ENCODE assay signal across 21 cellular contexts in the genomic region with DNA sequence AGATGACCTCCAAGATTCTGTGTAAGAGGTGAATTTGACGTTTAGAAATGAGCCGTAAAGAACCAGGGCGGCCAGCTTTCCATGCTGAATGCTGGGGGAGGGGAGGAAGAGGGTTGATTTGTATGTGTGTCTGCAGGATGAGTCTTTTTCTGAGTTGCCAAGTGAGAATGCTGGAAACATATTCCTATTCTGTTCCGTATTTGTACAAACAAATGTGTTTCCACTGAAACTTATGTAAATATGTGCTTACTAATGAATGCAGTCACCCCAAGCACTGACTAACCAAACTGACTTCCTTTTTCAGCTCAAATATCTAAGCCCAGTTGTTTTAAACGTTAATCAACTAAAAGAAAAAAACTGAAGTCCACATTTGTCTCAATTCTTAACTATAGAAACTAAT.
A peak's percentile ranks its signal among the peaks of the same experiment; 100 is the strongest.
DNase-seq lines count a peak whose midpoint lies in the region; ATAC-seq, FAIRE-seq and TF ChIP-seq lines count a peak whose summit lies in the region.
"Had no signal": no experiment of that assay in that cellular context is flagged by ENCODE, and none has a peak within 500 bp of the region (broad histone marks: within the 10 kb centered on the region; RNA-seq: fewer than 3 reads in every experiment).

No MANE protein-coding gene starts in this region.

- peaks cover 12% of the 10 kb centered on the region for H3K4me1 ChIP-seq in endothelial cell of umbilical vein (ENCODE audit: control insufficient read depth, extremely low read depth, insufficient read depth, low read length)
- peaks cover 1% of the 10 kb centered on the region for H3K4me1 ChIP-seq in ovary (ENCODE audit: insufficient read depth)
- H3K4me1 ChIP-seq: gastrocnemius medialis, right lobe of liver had no signal

- H3K4me3 Mint-ChIP-seq in CD14-positive monocyte (peak overlapping the region in 1 of 2 donors; percentile 78), nephron progenitor cell (no peak overlapping the region), T-helper 17 cell (no peak overlapping the region)
- H3K4me3 Mint-ChIP-seq: activated CD4-positive, alpha-beta memory T cell treated with anti-CD3 and anti-CD28 coated beads for 36 hours; activated naive CD4-positive, alpha-beta T cell treated with anti-CD3 and anti-CD28 coated beads for 36 hours; endodermal cell; T-helper 1 cell treated with Interleukin-12 subunit alpha and Interleukin-12 subunit beta and Interleukin-4 antibody, amounts not matched to agents 30 μg/mL and 1 μg/mL, for 36 hours had no signal

- H4K20me1 ChIP-seq in endothelial cell of umbilical vein (replicated peaks; ENCODE audit: control insufficient read depth, extremely low read depth, insufficient read depth, low read length): no peaks in the 10 kb centered on the region

- peaks cover 10 to 15% of the 10 kb centered on the region in 2 experiments for H3K27me3 ChIP-seq in endothelial cell of umbilical vein (ENCODE audit: control insufficient read depth in 2 of 2, insufficient read depth in 2 of 2, low read length in 2 of 2)
- no peaks in the 10 kb centered on the region for H3K27me3 ChIP-seq in ovary
- H3K27me3 ChIP-seq: neutrophil, right lobe of liver had no signal

- H3K4me3 ChIP-seq in endothelial cell of umbilical vein (replicated peaks in 1 of 3; ENCODE audit: insufficient read depth in 1 of 3, low read depth in 1 of 3, low read length in 3 of 3) (no peak overlapping the region), ovary (no peak overlapping the region)
- H3K4me3 ChIP-seq: gastrocnemius medialis, right lobe of liver had no signal

- H3K9me3 Mint-ChIP-seq in CD14-positive monocyte (peaks cover 0 to 4% (median 0%) of the 10 kb centered on the region in 7 donors), nephron progenitor cell (peaks cover 3% of the 10 kb centered on the region)
- H3K9me3 Mint-ChIP-seq: activated CD4-positive, alpha-beta memory T cell treated with anti-CD3 and anti-CD28 coated beads for 36 hours; activated naive CD4-positive, alpha-beta T cell treated with anti-CD3 and anti-CD28 coated beads for 36 hours; endodermal cell; T-helper 1 cell treated with Interleukin-12 subunit alpha and Interleukin-12 subunit beta and Interleukin-4 antibody, amounts not matched to agents 30 μg/mL and 1 μg/mL, for 36 hours had no signal

- no peak for ATAC-seq in T-helper 17 cell
- ATAC-seq: gastrocnemius medialis, right lobe of liver had no signal

- no peak for FAIRE-seq in endothelial cell of umbilical vein (lab: Jason Lieb, UNC)

- no peaks in the 10 kb centered on the region for H3K36me3 Mint-ChIP-seq in CD14-positive monocyte
- no peaks in the 10 kb centered on the region for H3K36me3 Mint-ChIP-seq in nephron progenitor cell (ENCODE audit: low read depth)
- no peaks in the 10 kb centered on the region for H3K36me3 Mint-ChIP-seq in T-helper 17 cell (ENCODE audit: low read depth)
- H3K36me3 Mint-ChIP-seq: activated CD4-positive, alpha-beta memory T cell treated with anti-CD3 and anti-CD28 coated beads for 36 hours had no signal

- dilution Hi-C loops in endothelial cell of umbilical vein (cut with MboI; ENCODE audit: extremely low pct_ligation_motif_present, low sequenced_read_pairs): no loop called here

- no peak for TF ChIP-seq CTCF in CD14-positive monocyte (IDR thresholded peaks at IDR 0.05)
- TF ChIP-seq CTCF in endothelial cell of umbilical vein (IDR thresholded peaks at IDR 0.05; ENCODE audit: extremely low read depth in 1 of 2, insufficient read depth in 1 of 2, low read depth in 1 of 2, low read length in 2 of 2): no peak
- TF ChIP-seq CTCF in nephron progenitor cell (IDR thresholded peaks at IDR 0.05): no peak
- no peak for TF ChIP-seq CTCF in ovary (IDR thresholded peaks at IDR 0.05)

- H3K9me1 ChIP-seq in endothelial cell of umbilical vein (replicated peaks; ENCODE audit: control insufficient read depth, extremely low read depth, insufficient read depth, low read length): no peaks in the 10 kb centered on the region

- intact Hi-C loops in CD14-positive monocyte (cut with micrococcal nuclease) (no loop called here), endothelial cell of umbilical vein (cut with micrococcal nuclease) (no loop called here), ovary (cut with DNase I) (no loop called here)

- no peak for TF ChIP-seq EP300 in ovary (IDR thresholded peaks at IDR 0.05)

- POLR2A ChIA-PET in endothelial cell of umbilical vein (lab: Charles Lee): no interaction called here

- BruUV-seq in endothelial cell of umbilical vein (replicated peaks; lab: Mats Ljungman, UMichigan): no TSS peak

- WGBS in ovary, 3 donors: 34 to 51% (median 38%) methylated on average over 5 of the region's 5 CpGs

- TF ChIP-seq POLR2A in endothelial cell of umbilical vein (IDR thresholded peaks at IDR 0.05; ENCODE audit: low read depth, low read length) (no peak), ovary (IDR thresholded peaks at IDR 0.05) (no peak)

- H3K27ac Mint-ChIP-seq in CD14-positive monocyte: peak overlapping the region; percentile 90 to 98 (median 92)
- peak overlapping the region; percentile 61 for H3K27ac Mint-ChIP-seq in nephron progenitor cell
- H3K27ac Mint-ChIP-seq in T-helper 17 cell: no peak overlapping the region
- H3K27ac Mint-ChIP-seq: activated CD4-positive, alpha-beta memory T cell treated with anti-CD3 and anti-CD28 coated beads for 36 hours; activated naive CD4-positive, alpha-beta T cell treated with anti-CD3 and anti-CD28 coated beads for 36 hours; endodermal cell; T-helper 1 cell treated with Interleukin-12 subunit alpha and Interleukin-12 subunit beta and Interleukin-4 antibody, amounts not matched to agents 30 μg/mL and 1 μg/mL, for 36 hours had no signal

- H3K36me3 ChIP-seq in KOPT-K1 (ENCODE audit: insufficient read depth, low read length) (no peaks in the 10 kb centered on the region), endothelial cell of umbilical vein (ENCODE audit: control insufficient read depth in 2 of 2, extremely low read depth in 1 of 2, insufficient read depth in 2 of 2, low read length in 2 of 2) (no peaks in the 10 kb centered on the region), ovary (no peaks in the 10 kb centered on the region)
- H3K36me3 ChIP-seq: gastrocnemius medialis, neutrophil, right lobe of liver, WERI-Rb-1 had no signal

- peak overlapping the region; percentile 30 for H3K27ac ChIP-seq in KOPT-K1 (ENCODE audit: low read depth, low read length, poor library complexity, severe bottlenecking)
- H3K27ac ChIP-seq in endothelial cell of umbilical vein (ENCODE audit: insufficient read depth, low read depth, low read length): no peak overlapping the region
- H3K27ac ChIP-seq in ovary: no peak overlapping the region
- H3K27ac ChIP-seq: gastrocnemius medialis, neutrophil, right lobe of liver, WERI-Rb-1 had no signal

- no peaks in the 10 kb centered on the region for H3K79me2 ChIP-seq in endothelial cell of umbilical vein (ENCODE audit: control insufficient read depth, insufficient read depth, low read length)

- peaks cover 24% of the 10 kb centered on the region for H3K4me1 Mint-ChIP-seq in CD14-positive monocyte
- peaks cover 42% of the 10 kb centered on the region for H3K4me1 Mint-ChIP-seq in nephron progenitor cell
- no peaks in the 10 kb centered on the region for H3K4me1 Mint-ChIP-seq in T-helper 17 cell

- H3K27me3 Mint-ChIP-seq in CD14-positive monocyte (ENCODE audit: low read depth in 3 of 3) (peaks cover 0 to 1% (median 0%) of the 10 kb centered on the region in 3 donors), nephron progenitor cell (ENCODE audit: low read depth, poor library complexity) (peaks cover 10% of the 10 kb centered on the region), T-helper 17 cell (peaks cover 21% of the 10 kb centered on the region)

- H3K9me3 ChIP-seq in KOPT-K1 (ENCODE audit: insufficient read depth, low read length, poor library complexity, severe bottlenecking) (no peaks in the 10 kb centered on the region), endothelial cell of umbilical vein (replicated peaks; ENCODE audit: control insufficient read depth, insufficient read depth, low read length) (no peaks in the 10 kb centered on the region), ovary (no peaks in the 10 kb centered on the region), T-helper 17 cell (ENCODE audit: control insufficient read depth, low read length, poor library complexity, severe bottlenecking) (no peaks in the 10 kb centered on the region)
- H3K9me3 ChIP-seq: gastrocnemius medialis, neutrophil, right lobe of liver had no signal

- H2AFZ ChIP-seq in endothelial cell of umbilical vein (ENCODE audit: low read depth, low read length): no peak overlapping the region

- peak overlapping the region; percentile 25 for H3K4me2 ChIP-seq in endothelial cell of umbilical vein (ENCODE audit: insufficient read depth, low read length)

- DNase-seq in CD14-positive monocyte (ENCODE audit: low spot score): no peak
- DNase-seq in endothelial cell of umbilical vein (ENCODE audit: low read depth, low spot score): no peak
- no peak for DNase-seq in nephron progenitor cell
- DNase-seq in ovary: no peak
- no peak for DNase-seq in activated gamma-delta T cell (lab: John Stamatoyannopoulos, UW)
- DNase-seq in T-helper 17 cell: no peak
- no peak for DNase-seq in activated CD8-positive, alpha-beta memory T cell treated with anti-CD3 and anti-CD28 coated beads for 24 hours
- DNase-seq: activated CD4-positive, alpha-beta memory T cell treated with anti-CD3 and anti-CD28 coated beads for 36 hours; activated naive CD4-positive, alpha-beta T cell treated with anti-CD3 and anti-CD28 coated beads for 36 hours; activated T-cell treated with anti-CD3 and anti-CD28 coated beads, Interleukin-2, amount 50 U/mL, for 1 hour; endodermal cell; gastrocnemius medialis; GF-D8; NCI-H1694; right lobe of liver; SHP77; stimulated activated CD4-positive, alpha-beta T cell treated with anti-CD3 and anti-CD28 coated beads, Interleukin-1b, Interleukin-23, amount 100 ng/mL, for 48 hours; WERI-Rb-1 had no signal

- CTCF ChIA-PET in endothelial cell of umbilical vein (lab: Charles Lee): interaction anchor here (1.6 kb wide), 1 partner anchor 110 kb away, joined by 3 read pairs; no protein-coding TSS in a partner anchor

- H3K9ac ChIP-seq in endothelial cell of umbilical vein (replicated peaks; ENCODE audit: extremely low read depth, insufficient read depth, low read length): no peak overlapping the region

TF ChIP-seq in endothelial cell of umbilical vein, 7 proteins besides CTCF, POLR2A, EP300 and RAD21:
- no peak for TF ChIP-seq POLR2AphosphoS5 (IDR thresholded peaks at IDR 0.05; ENCODE audit: insufficient read depth, low read depth, low read length)
- TF ChIP-seq MAX (IDR thresholded peaks at IDR 0.05; ENCODE audit: insufficient read depth, insufficient read length): no peak
- TF ChIP-seq GATA2 (IDR thresholded peaks at IDR 0.05; ENCODE audit: insufficient read depth, insufficient read length, low read depth, low read length): no peak
- no peak for TF ChIP-seq EZH2 (IDR thresholded peaks at IDR 0.05; ENCODE audit: borderline replicate concordance, low read depth, low read length, severe bottlenecking)
- TF ChIP-seq MYC (IDR thresholded peaks at IDR 0.05; ENCODE audit: low read depth, low read length): no peak
- no peak for TF ChIP-seq JUN (IDR thresholded peaks at IDR 0.05; ENCODE audit: borderline replicate concordance, insufficient read depth, insufficient read length, low read depth)
